1 cellular context compared by ENCODE assay signal in the genomic region with DNA sequence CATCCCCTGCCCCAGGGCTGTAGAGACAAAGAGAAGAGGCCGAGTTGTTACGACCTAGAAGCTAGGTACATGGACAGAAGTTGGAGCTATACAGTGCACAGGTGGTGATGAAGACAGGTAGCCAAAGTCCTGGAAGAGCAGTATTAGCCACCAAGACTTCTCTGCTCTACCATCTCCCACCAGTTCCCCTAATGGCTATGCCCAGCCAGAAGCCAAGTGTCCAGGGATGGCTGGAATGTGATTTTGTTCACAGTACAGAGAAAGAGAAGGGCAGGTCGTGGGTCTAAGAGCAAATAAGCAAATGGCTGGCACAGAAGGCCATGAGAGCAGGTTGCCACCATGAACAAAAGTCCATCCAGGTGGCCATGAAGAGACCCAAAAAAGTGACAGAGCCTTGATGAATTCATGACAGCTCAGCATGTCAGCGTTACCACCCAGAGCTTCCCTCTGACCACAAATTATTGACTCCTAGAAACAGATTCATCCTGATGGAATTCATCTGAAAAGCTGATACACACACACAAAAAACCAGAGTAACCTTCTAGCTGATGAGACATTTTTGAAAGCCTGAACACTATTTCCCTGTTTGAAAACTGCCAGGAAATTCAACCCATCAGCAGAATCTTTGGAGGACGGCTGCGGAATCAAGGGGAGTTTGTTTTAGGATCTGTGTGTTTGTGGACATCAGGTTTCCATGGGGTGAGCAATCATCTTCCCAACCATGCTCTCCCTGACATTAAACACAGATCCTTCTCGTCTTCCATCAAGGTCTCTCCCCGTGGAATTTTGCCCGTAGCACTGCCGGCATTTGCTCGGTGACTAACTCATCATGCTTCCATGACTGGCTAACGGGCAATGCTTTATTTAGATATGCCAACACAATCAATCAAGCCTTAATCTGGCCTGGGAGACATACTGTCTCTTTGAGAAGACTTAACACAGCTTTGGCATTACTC.
TF ChIP-seq lines count a peak whose summit lies in the region.

No MANE protein-coding gene starts in this region.

TF ChIP-seq in SK-N-SH treated with all-trans-retinoic acid at 6 μM for 48 hours, 23 proteins besides CTCF, POLR2A, EP300 and RAD21 (continued from another document):
- TF ChIP-seq, protein P1, sequence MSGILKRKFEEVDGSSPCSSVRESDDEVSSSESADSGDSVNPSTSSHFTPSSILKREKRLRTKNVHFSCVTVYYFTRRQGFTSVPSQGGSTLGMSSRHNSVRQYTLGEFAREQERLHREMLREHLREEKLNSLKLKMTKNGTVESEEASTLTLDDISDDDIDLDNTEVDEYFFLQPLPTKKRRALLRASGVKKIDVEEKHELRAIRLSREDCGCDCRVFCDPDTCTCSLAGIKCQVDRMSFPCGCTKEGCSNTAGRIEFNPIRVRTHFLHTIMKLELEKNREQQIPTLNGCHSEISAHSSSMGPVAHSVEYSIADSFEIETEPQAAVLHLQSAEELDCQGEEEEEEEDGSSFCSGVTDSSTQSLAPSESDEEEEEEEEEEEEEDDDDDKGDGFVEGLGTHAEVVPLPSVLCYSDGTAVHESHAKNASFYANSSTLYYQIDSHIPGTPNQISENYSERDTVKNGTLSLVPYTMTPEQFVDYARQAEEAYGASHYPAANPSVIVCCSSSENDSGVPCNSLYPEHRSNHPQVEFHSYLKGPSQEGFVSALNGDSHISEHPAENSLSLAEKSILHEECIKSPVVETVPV (CRISPR knock-in tag; IDR thresholded peaks at IDR 0.05) = no peak
- TF ChIP-seq ESRRG (CRISPR knock-in tag; IDR thresholded peaks at IDR 0.05) (no peak), TOX (CRISPR knock-in tag; IDR thresholded peaks at IDR 0.05; ENCODE audit: borderline replicate concordance) (no peak; the same call in none of the 2 replicates), ZFP3 (CRISPR knock-in tag; IDR thresholded peaks at IDR 0.05) (no peak)
